In genomic region chr18:42053188-42053781, GRCh38 we compare ENCODE assay signal across 8 cellular contexts.
DNase-seq lines count a peak whose midpoint lies in the region; ATAC-seq and TF ChIP-seq lines count a peak whose summit lies in the region.

No MANE protein-coding gene starts in this region.

- peaks cover 4 to 51% of the 10 kb centered on the region in 2 experiments for H3K36me3 ChIP-seq in mesenchymal stem cell (ENCODE audit: control insufficient read depth in 1 of 2, insufficient read depth in 2 of 2, low read depth in 1 of 2, low read length in 2 of 2)

- peak; percentile 57 for DNase-seq in ACHN
- DNase-seq in NCI-H345 (lab: John Stamatoyannopoulos, UW) = peak; percentile 38
- peak; percentile 9 to 52 for DNase-seq in activated CD4-positive, alpha-beta T cell treated with anti-CD3 and anti-CD28 coated beads, Interleukin-2, amount 50 U/mL, for 24 hours (ENCODE audit: low read depth in 1 of 2, low spot score in 1 of 2)
- peak in 7 of 10 donors; percentile 35 to 72 (median 48) for DNase-seq in dorsolateral prefrontal cortex
- DNase-seq in mesenchymal stem cell = peak; percentile 63
- DNase-seq in stimulated activated CD8-positive, alpha-beta memory T cell treated with anti-CD3 and anti-CD28 coated beads, Interleukin-4, amount 100 ng/mL, for 4 hours (ENCODE audit: low read depth in 2 of 2, low spot score in 1 of 2) = peak; percentile 10 to 34

- peak overlapping the region in 8 of 59 donors; percentile 6 to 64 (median 28) for H3K27ac ChIP-seq in dorsolateral prefrontal cortex
- H3K27ac ChIP-seq in mesenchymal stem cell (ENCODE audit: low read length, poor library complexity, severe bottlenecking) = no peak overlapping the region

- no peak overlapping the region for H2AK5ac ChIP-seq in mesenchymal stem cell (ENCODE audit: low read length, severe bottlenecking)

- no peak overlapping the region for H2AFZ ChIP-seq in mesenchymal stem cell (ENCODE audit: low read depth, low read length)

- H4K91ac ChIP-seq in mesenchymal stem cell (ENCODE audit: low read length) = no peak overlapping the region

- no peak overlapping the region for H3K14ac ChIP-seq in mesenchymal stem cell (ENCODE audit: low read length in 2 of 2)

- H2BK120ac ChIP-seq in mesenchymal stem cell (ENCODE audit: low read depth, low read length) = no peak overlapping the region

- H3K4me3 ChIP-seq in dorsolateral prefrontal cortex (peak overlapping the region in 23 of 59 donors; percentile 6 to 42 (median 28)), mesenchymal stem cell (ENCODE audit: insufficient read depth in 1 of 2, low read depth in 1 of 2, low read length in 2 of 2) (peak overlapping the region in 1 of 2 experiments; percentile 16)

- 17% methylated on average over 2 of the region's 5 CpGs for WGBS in mesenchymal stem cell

- intact Hi-C loops in dorsolateral prefrontal cortex (cut with DNase I) = loop anchor here (10.0 kb wide), 4 partner anchors 62 to 1532 kb away; partner anchors contain the start of gene SYT4 (in 1 of the 2)

- no peaks in the 10 kb centered on the region for H3K27me3 ChIP-seq in dorsolateral prefrontal cortex
- no peaks in the 10 kb centered on the region for H3K27me3 ChIP-seq in mesenchymal stem cell (ENCODE audit: control insufficient read depth in 1 of 2, insufficient read depth in 1 of 2, low read length in 2 of 2)

- H2BK5ac ChIP-seq in mesenchymal stem cell (ENCODE audit: low read depth, low read length, poor library complexity, severe bottlenecking) = no peak overlapping the region

- ATAC-seq in GM18517 (IDR thresholded peaks at IDR 0.05; ENCODE audit: unreplicated experiment) (peak; percentile 96), HG03064 (IDR thresholded peaks at IDR 0.05; ENCODE audit: low read depth, unreplicated experiment) (peak; percentile 86)

- peaks cover 5% of the 10 kb centered on the region for H3K79me1 ChIP-seq in mesenchymal stem cell (replicated peaks; ENCODE audit: low read length, poor library complexity, severe bottlenecking)

- H3K18ac ChIP-seq in mesenchymal stem cell (ENCODE audit: low read depth in 1 of 2, low read length in 2 of 2) = no peak overlapping the region

- in situ Hi-C loops in ACHN (cut with HindIII; ENCODE audit: low pct_ligation_motif_present, low pct_unique_long_range_greater_than_20kb, low sequenced_read_pairs) = no loop called here

- peak; percentile 79 to 99 (median 92) for TF ChIP-seq CTCF in dorsolateral prefrontal cortex (IDR thresholded peaks at IDR 0.05 in 54 of 56, conservative IDR thresholded peaks at IDR 0.05 in 2 of 56; ENCODE audit: low read depth in 1 of 56, partially characterized antibody in 56 of 56)

- no peaks in the 10 kb centered on the region for H3K4me1 ChIP-seq in mesenchymal stem cell (ENCODE audit: control insufficient read depth, insufficient read depth, low read depth, low read length)

- no peak overlapping the region for H2BK12ac ChIP-seq in mesenchymal stem cell (ENCODE audit: low read length in 2 of 2)

- H3K4ac ChIP-seq in mesenchymal stem cell (ENCODE audit: low read depth in 1 of 2, low read length in 2 of 2) = no peak overlapping the region

- no peak overlapping the region for H3K23ac ChIP-seq in mesenchymal stem cell (ENCODE audit: low read length in 2 of 2)

- no peak overlapping the region for H2BK15ac ChIP-seq in mesenchymal stem cell (ENCODE audit: low read depth, poor library complexity, severe bottlenecking)

- H3K4me2 ChIP-seq in mesenchymal stem cell (ENCODE audit: low read length, poor library complexity, severe bottlenecking) = no peak overlapping the region

- H3K9me3 ChIP-seq in mesenchymal stem cell (ENCODE audit: control insufficient read depth, low read length) = no peaks in the 10 kb centered on the region

- H3K9ac ChIP-seq in mesenchymal stem cell (ENCODE audit: low read length) = peak overlapping the region; percentile 87

- no peak overlapping the region for H4K8ac ChIP-seq in mesenchymal stem cell (ENCODE audit: low read length)
